Comparison of ENCODE assay signal across 29 cellular contexts in genomic region chr4:29263011-29263410, GRCh38.
"Had no signal": no experiment of that assay in that cellular context is flagged by ENCODE, and none has a peak within 500 bp of the region (broad histone marks: within the 10 kb centered on the region; RNA-seq: fewer than 3 reads in every experiment).

No MANE protein-coding gene starts in this region.

- H3K27ac ChIP-seq: neutrophil, pancreas, prostate gland, right atrium auricular region, right lobe of liver, sigmoid colon, suprapubic skin, testis, tibial artery, transverse colon, upper lobe of right lung, uterus had no signal

- H3K36me3 ChIP-seq: neutrophil, pancreas, prostate gland, right atrium auricular region, right lobe of liver, sigmoid colon, suprapubic skin, tibial artery, transverse colon, upper lobe of right lung, uterus had no signal

- H3K36me3 Mint-ChIP-seq: naive B cell; naive thymus-derived CD8-positive, alpha-beta T cell; stimulated activated memory B cell treated with anti-CD40 and anti-IgM and Interleukin-4, amounts not matched to agents 10 μg/mL and 1 μg/mL and 100 μg/mL, for 72 hours; type B pancreatic cell had no signal

- H3K27me3 ChIP-seq: neutrophil, pancreas, right atrium auricular region, right lobe of liver, sigmoid colon, suprapubic skin, testis, tibial artery, transverse colon, upper lobe of right lung, uterus had no signal

- ATAC-seq: naive thymus-derived CD8-positive, alpha-beta T cell; natural killer cell treated with Interleukin-12 subunit alpha and Interleukin-12 subunit beta and Interleukin-15 and Interleukin-18, amount 100 ng/mL, for 72 hours; pancreas; right lobe of liver; stimulated activated memory B cell treated with anti-CD40 and anti-IgM and Interleukin-4, amounts not matched to agents 10 μg/mL and 1 μg/mL and 100 μg/mL, for 72 hours; stimulated activated naive CD8-positive, alpha-beta T cell treated with anti-CD3 and anti-CD28 coated beads, Interleukin-15, amount 100 ng/mL, for 72 hours; stimulated activated naive CD8-positive, alpha-beta T cell treated with anti-CD3 and anti-CD28 coated beads, Interleukin-15, Interleukin-2, amounts not matched to agents 100 U/mL and 50 U/mL, for 24 hours; upper lobe of right lung had no signal

- H3K27me3 Mint-ChIP-seq: naive B cell; naive thymus-derived CD8-positive, alpha-beta T cell; natural killer cell treated with Interleukin-12 subunit alpha and Interleukin-12 subunit beta and Interleukin-15 and Interleukin-18, amount 100 ng/mL, for 72 hours; stimulated activated memory B cell treated with anti-CD40 and anti-IgM and Interleukin-4, amounts not matched to agents 10 μg/mL and 1 μg/mL and 100 μg/mL, for 72 hours; stimulated activated naive CD8-positive, alpha-beta T cell treated with anti-CD3 and anti-CD28 coated beads, Interleukin-15, amount 100 ng/mL, for 72 hours; type B pancreatic cell had no signal

- H3K4me3 Mint-ChIP-seq: naive thymus-derived CD8-positive, alpha-beta T cell; natural killer cell treated with Interleukin-12 subunit alpha and Interleukin-12 subunit beta and Interleukin-15 and Interleukin-18, amount 100 ng/mL, for 72 hours; neural crest cell; stimulated activated memory B cell treated with anti-CD40 and anti-IgM and Interleukin-4, amounts not matched to agents 10 μg/mL and 1 μg/mL and 100 μg/mL, for 72 hours; stimulated activated naive CD8-positive, alpha-beta T cell treated with anti-CD3 and anti-CD28 coated beads, Interleukin-15, amount 100 ng/mL, for 72 hours; type B pancreatic cell had no signal

- DNase-seq: naive B cell; naive thymus-derived CD8-positive, alpha-beta T cell; nucleus accumbens; pancreas; retina; right lobe of liver; sigmoid colon; small intestine; stimulated activated CD4-positive, alpha-beta T cell treated with anti-CD3 and anti-CD28 coated beads, Interleukin-15, amount 100 ng/mL, for 24 hours; stimulated activated CD4-positive, alpha-beta T cell treated with anti-CD3 and anti-CD28 coated beads, Interleukin-2, amount 100 ng/mL, for 24 hours; stimulated activated CD4-positive, alpha-beta T cell treated with anti-CD3 and anti-CD28 coated beads, Interleukin-2, amount 100 ng/mL, for 48 hours; stimulated activated CD4-positive, alpha-beta T cell treated with anti-CD3 and anti-CD28 coated beads, Interleukin-4, amount 100 ng/mL, for 24 hours; stimulated activated naive CD4-positive, alpha-beta T cell; stimulated activated naive CD8-positive, alpha-beta T cell treated with anti-CD3 and anti-CD28 coated beads, Interleukin-15, amount 100 ng/mL, for 72 hours; stimulated activated naive CD8-positive, alpha-beta T cell treated with anti-CD3 and anti-CD28 coated beads, Interleukin-15, Interleukin-2, amounts not matched to agents 100 U/mL and 50 U/mL, for 24 hours; substantia nigra; testis; tibial artery; transverse colon; upper lobe of right lung; uterus had no signal

- H3K27ac Mint-ChIP-seq: naive thymus-derived CD8-positive, alpha-beta T cell; natural killer cell treated with Interleukin-12 subunit alpha and Interleukin-12 subunit beta and Interleukin-15 and Interleukin-18, amount 100 ng/mL, for 72 hours; stimulated activated memory B cell treated with anti-CD40 and anti-IgM and Interleukin-4, amounts not matched to agents 10 μg/mL and 1 μg/mL and 100 μg/mL, for 72 hours; stimulated activated naive CD8-positive, alpha-beta T cell treated with anti-CD3 and anti-CD28 coated beads, Interleukin-15, amount 100 ng/mL, for 72 hours; type B pancreatic cell had no signal

- H3K9me3 ChIP-seq: neutrophil, pancreas, prostate gland, right atrium auricular region, right lobe of liver, sigmoid colon, testis, tibial artery, upper lobe of right lung, uterus had no signal

- H3K4me3 ChIP-seq: pancreas, prostate gland, right atrium auricular region, right lobe of liver, sigmoid colon, suprapubic skin, testis, tibial artery, transverse colon, upper lobe of right lung, uterus had no signal

- H3K9me3 Mint-ChIP-seq: type B pancreatic cell had no signal

- H3K4me1 ChIP-seq: pancreas, prostate gland, right atrium auricular region, right lobe of liver, sigmoid colon, suprapubic skin, testis, tibial artery, transverse colon, upper lobe of right lung, uterus had no signal

- H3K4me1 Mint-ChIP-seq: naive B cell; naive thymus-derived CD8-positive, alpha-beta T cell; neural crest cell; stimulated activated memory B cell treated with anti-CD40 and anti-IgM and Interleukin-4, amounts not matched to agents 10 μg/mL and 1 μg/mL and 100 μg/mL, for 72 hours; stimulated activated naive CD8-positive, alpha-beta T cell treated with anti-CD3 and anti-CD28 coated beads, Interleukin-15, amount 100 ng/mL, for 72 hours had no signal
